ENCODE assay signal across 2 cellular contexts in the genomic region with DNA sequence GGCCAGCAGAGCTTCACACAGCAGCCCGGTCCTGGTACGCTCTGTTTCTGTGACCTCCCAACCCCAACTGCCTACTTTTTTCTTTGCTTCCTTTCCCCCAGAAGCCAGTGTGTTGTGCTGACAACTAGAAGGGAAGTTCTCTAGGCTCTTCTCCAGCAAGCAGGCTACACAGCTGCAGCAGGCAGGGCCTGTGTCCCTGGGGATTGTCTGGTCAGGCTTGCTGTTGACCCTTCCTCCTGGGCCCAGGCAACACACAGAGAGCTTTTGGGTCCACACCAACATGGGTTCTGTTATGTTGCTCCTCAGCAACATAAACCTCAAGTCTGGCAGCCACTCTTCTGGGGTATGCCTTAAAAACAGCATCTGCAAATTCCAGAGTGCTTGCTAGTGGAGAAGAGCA.
TF ChIP-seq lines count a peak whose summit lies in the region.

No MANE protein-coding gene starts in this region.

TF ChIP-seq in liver, 16 proteins besides CTCF, POLR2A, EP300 and RAD21:
- TF ChIP-seq, protein P1, sequence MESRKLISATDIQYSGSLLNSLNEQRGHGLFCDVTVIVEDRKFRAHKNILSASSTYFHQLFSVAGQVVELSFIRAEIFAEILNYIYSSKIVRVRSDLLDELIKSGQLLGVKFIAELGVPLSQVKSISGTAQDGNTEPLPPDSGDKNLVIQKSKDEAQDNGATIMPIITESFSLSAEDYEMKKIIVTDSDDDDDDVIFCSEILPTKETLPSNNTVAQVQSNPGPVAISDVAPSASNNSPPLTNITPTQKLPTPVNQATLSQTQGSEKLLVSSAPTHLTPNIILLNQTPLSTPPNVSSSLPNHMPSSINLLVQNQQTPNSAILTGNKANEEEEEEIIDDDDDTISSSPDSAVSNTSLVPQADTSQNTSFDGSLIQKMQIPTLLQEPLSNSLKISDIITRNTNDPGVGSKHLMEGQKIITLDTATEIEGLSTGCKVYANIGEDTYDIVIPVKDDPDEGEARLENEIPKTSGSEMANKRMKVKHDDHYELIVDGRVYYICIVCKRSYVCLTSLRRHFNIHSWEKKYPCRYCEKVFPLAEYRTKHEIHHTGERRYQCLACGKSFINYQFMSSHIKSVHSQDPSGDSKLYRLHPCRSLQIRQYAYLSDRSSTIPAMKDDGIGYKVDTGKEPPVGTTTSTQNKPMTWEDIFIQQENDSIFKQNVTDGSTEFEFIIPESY (IDR thresholded peaks at IDR 0.05), result no peak
- TF ChIP-seq NR2F2 (IDR thresholded peaks at IDR 0.05) (peak; percentile 81), HNF4G (IDR thresholded peaks at IDR 0.05) (no peak)
TF ChIP-seq in liver: peak in this region for 1.

TF ChIP-seq in HepG2, 621 proteins besides CTCF, POLR2A, EP300 and RAD21:
- TF ChIP-seq, protein P2, sequence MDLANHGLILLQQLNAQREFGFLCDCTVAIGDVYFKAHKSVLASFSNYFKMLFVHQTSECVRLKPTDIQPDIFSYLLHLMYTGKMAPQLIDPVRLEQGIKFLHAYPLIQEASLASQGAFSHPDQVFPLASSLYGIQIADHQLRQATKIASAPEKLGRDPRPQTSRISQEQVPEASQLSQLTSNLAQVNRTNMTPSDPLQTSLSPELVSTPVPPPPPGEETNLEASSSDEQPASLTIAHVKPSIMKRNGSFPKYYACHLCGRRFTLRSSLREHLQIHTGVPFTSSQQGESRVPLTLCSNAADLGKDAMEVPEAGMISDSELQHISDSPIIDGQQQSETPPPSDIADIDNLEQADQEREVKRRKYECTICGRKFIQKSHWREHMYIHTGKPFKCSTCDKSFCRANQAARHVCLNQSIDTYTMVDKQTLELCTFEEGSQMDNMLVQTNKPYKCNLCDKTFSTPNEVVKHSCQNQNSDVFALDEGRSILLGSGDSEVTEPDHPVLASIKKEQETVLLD (CRISPR knock-in tag; IDR thresholded peaks at IDR 0.05; ENCODE audit: low read depth), result no peak
- no peak for TF ChIP-seq MTA1 (CRISPR knock-in tag; IDR thresholded peaks at IDR 0.05; ENCODE audit: borderline replicate concordance)
- no peak for TF ChIP-seq MAFG (CRISPR knock-in tag; IDR thresholded peaks at IDR 0.05)
- TF ChIP-seq SMAD9 (CRISPR knock-in tag; IDR thresholded peaks at IDR 0.05), result no peak
- TF ChIP-seq TP53 (CRISPR knock-in tag; conservative IDR thresholded peaks at IDR 0.05), result no peak
- TF ChIP-seq NFE2L1 (CRISPR knock-in tag; IDR thresholded peaks at IDR 0.05; ENCODE audit: borderline replicate concordance), result no peak
- TF ChIP-seq ZNF543 (CRISPR knock-in tag; IDR thresholded peaks at IDR 0.05), result no peak
- no peak for TF ChIP-seq ZNF17 (CRISPR knock-in tag; IDR thresholded peaks at IDR 0.05)
- TF ChIP-seq, protein P3, sequence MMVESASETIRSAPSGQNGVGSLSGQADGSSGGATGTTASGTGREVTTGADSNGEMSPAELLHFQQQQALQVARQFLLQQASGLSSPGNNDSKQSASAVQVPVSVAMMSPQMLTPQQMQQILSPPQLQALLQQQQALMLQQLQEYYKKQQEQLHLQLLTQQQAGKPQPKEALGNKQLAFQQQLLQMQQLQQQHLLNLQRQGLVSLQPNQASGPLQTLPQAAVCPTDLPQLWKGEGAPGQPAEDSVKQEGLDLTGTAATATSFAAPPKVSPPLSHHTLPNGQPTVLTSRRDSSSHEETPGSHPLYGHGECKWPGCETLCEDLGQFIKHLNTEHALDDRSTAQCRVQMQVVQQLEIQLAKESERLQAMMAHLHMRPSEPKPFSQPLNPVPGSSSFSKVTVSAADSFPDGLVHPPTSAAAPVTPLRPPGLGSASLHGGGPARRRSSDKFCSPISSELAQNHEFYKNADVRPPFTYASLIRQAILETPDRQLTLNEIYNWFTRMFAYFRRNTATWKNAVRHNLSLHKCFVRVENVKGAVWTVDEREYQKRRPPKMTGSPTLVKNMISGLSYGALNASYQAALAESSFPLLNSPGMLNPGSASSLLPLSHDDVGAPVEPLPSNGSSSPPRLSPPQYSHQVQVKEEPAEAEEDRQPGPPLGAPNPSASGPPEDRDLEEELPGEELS (CRISPR knock-in tag; IDR thresholded peaks at IDR 0.05), result no peak
- TF ChIP-seq, protein P4, sequence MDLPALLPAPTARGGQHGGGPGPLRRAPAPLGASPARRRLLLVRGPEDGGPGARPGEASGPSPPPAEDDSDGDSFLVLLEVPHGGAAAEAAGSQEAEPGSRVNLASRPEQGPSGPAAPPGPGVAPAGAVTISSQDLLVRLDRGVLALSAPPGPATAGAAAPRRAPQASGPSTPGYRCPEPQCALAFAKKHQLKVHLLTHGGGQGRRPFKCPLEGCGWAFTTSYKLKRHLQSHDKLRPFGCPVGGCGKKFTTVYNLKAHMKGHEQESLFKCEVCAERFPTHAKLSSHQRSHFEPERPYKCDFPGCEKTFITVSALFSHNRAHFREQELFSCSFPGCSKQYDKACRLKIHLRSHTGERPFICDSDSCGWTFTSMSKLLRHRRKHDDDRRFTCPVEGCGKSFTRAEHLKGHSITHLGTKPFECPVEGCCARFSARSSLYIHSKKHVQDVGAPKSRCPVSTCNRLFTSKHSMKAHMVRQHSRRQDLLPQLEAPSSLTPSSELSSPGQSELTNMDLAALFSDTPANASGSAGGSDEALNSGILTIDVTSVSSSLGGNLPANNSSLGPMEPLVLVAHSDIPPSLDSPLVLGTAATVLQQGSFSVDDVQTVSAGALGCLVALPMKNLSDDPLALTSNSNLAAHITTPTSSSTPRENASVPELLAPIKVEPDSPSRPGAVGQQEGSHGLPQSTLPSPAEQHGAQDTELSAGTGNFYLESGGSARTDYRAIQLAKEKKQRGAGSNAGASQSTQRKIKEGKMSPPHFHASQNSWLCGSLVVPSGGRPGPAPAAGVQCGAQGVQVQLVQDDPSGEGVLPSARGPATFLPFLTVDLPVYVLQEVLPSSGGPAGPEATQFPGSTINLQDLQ (CRISPR knock-in tag; IDR thresholded peaks at IDR 0.05), result no peak
- TF ChIP-seq ZNF207 (IDR thresholded peaks at IDR 0.05; ENCODE audit: borderline replicate concordance), result no peak
- TF ChIP-seq, protein P5, sequence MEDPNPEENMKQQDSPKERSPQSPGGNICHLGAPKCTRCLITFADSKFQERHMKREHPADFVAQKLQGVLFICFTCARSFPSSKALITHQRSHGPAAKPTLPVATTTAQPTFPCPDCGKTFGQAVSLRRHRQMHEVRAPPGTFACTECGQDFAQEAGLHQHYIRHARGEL (CRISPR knock-in tag; IDR thresholded peaks at IDR 0.05), result no peak
- TF ChIP-seq, protein P6, sequence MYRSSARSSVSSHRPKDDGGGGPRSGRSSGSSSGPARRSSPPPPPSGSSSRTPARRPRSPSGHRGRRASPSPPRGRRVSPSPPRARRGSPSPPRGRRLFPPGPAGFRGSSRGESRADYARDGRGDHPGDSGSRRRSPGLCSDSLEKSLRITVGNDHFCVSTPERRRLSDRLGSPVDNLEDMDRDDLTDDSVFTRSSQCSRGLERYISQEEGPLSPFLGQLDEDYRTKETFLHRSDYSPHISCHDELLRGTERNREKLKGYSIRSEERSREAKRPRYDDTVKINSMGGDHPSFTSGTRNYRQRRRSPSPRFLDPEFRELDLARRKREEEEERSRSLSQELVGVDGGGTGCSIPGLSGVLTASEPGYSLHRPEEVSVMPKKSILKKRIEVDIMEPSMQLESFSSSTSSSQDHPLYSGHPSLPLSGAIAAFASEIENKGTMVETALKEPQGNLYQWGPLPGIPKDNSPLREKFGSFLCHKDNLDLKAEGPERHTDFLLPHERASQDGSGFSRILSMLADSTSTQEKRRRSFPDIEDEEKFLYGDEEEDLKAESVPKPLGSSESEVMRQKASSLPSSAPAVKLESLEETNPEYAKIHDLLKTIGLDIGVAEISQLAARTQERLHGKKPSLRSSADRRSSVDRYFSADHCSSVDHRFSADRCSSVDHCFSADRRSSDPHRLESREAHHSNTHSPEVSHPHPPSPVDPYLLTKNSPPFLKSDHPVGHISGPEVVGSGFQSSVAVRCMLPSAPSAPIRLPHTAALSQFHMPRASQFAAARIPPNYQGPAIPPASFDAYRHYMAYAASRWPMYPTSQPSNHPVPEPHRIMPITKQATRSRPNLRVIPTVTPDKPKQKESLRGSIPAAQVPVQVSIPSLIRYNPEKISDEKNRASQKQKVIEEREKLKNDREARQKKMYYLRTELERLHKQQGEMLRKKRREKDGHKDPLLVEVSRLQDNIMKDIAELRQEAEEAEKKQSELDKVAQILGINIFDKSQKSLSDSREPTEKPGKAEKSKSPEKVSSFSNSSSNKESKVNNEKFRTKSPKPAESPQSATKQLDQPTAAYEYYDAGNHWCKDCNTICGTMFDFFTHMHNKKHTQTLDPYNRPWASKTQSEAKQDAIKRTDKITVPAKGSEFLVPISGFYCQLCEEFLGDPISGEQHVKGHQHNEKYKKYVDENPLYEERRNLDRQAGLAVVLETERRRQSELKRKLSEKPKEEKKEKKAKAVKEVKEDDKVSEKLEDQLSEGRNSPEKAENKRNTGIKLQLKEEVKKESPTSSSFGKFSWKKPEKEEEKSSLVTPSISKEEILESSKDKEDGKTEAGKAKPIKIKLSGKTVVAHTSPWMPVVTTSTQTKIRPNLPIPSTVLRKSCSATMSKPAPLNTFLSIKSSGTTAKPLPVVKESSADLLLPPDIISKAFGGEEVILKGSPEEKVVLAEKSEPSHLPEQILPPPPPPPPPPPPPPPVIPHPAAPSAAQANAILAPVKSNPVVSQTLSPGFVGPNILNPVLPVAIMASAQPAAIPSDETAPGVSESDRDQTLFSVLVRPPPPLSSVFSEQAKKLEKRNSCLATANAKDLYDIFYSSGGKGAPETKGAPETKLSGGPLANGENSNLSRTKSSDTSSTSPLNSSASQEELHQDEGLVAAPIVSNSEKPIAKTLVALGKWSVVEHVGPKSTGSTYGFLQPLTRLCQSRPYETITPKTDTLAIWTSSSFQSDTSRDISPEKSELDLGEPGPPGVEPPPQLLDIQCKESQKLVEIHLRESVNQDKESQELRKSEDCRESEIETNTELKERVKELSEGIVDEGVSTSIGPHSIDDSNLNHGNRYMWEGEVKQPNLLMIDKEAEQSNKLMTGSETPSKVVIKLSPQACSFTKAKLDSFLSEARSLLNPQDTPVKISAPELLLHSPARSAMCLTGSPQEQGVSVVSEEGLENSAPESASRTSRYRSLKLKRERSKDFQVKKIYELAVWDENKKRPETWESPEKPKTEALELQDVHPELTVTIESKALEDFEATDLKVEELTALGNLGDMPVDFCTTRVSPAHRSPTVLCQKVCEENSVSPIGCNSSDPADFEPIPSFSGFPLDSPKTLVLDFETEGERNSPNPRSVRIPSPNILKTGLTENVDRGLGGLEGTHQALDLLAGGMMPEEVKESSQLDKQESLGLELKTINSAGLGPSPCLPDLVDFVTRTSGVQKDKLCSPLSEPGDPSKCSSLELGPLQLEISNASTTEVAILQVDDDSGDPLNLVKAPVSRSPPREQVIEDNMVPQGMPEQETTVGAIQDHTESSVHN (CRISPR knock-in tag; IDR thresholded peaks at IDR 0.05), result no peak
